8 cellular contexts compared by ENCODE assay signal in the genomic region with DNA sequence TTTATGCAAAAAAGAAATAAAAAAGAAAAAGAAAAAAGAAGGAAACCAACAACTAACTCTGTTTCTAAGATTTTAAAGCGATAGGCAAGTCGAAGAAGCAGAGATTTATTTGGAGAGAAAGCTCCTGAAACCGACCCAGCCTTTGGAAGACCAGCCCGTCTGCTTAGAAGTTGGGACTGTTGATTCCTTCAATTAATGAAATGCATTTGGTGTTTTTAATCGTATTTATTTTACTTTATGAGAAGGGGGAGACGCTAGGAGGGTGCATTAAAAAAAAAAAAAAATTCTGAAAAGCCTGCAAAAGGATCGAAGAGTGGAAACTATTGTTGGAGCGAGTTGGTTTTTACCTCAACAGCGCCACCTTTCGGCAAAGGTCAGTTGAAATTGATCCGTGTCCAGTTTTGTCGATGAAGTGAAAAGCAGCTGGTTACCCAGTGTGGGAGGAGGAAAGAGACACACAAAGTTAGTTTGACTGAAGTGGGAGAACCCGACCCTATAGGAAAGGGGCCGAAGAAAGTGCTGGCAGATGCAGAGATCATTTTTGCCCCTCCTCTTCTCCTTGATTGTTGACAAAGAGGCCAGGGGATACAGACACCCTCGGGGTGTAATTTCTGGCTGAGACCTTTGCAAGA. TPM values are rescaled to one million over a fixed set of nuclear protein-coding genes. Genes with fewer than 3 reads are reported as not detected.
DNase-seq lines count a peak whose midpoint lies in the region; ATAC-seq, FAIRE-seq and TF ChIP-seq lines count a peak whose summit lies in the region.

No MANE protein-coding gene starts in this region.

- no peaks in the 10 kb centered on the region for H3K36me3 Mint-ChIP-seq in activated naive CD8-positive, alpha-beta T cell treated with anti-CD3 and anti-CD28 coated beads, Interleukin-2, amount 10 ng/mL, durations not matched to agents 7 days and 5 days

- ATAC-seq in activated naive CD8-positive, alpha-beta T cell treated with anti-CD3 and anti-CD28 coated beads, Interleukin-2, amount 10 ng/mL, durations not matched to agents 7 days and 5 days (ENCODE audit: low read depth): peak; percentile 24
- ATAC-seq in pancreas: peak; percentile 45 to 63 (median 50)
- no peak for ATAC-seq in GM18873 (IDR thresholded peaks at IDR 0.05; ENCODE audit: low FRiP score, unreplicated experiment)

- H3K36me3 ChIP-seq in SK-N-MC (ENCODE audit: insufficient read depth, low read length) (no peaks in the 10 kb centered on the region), pancreas (no peaks in the 10 kb centered on the region), thyroid gland (peaks cover 0 to 3% of the 10 kb centered on the region in 2 donors)

- H3K27ac Mint-ChIP-seq in activated naive CD8-positive, alpha-beta T cell treated with anti-CD3 and anti-CD28 coated beads, Interleukin-2, amount 10 ng/mL, durations not matched to agents 7 days and 5 days: no peak overlapping the region

- H3K27me3 Mint-ChIP-seq in activated naive CD8-positive, alpha-beta T cell treated with anti-CD3 and anti-CD28 coated beads, Interleukin-2, amount 10 ng/mL, durations not matched to agents 7 days and 5 days: peaks cover 71% of the 10 kb centered on the region

- H3K4me3 ChIP-seq in SK-N-MC (peak overlapping the region; percentile 76), pancreas (peak overlapping the region; percentile 38 to 65 (median 44)), thyroid gland (replicated peaks in 1 of 3) (peak overlapping the region in 2 of 3 donors; percentile 41 to 71)

- H3K27ac ChIP-seq in SK-N-MC (no peak overlapping the region), pancreas (peak overlapping the region in 2 of 4 donors; percentile 84 to 86), thyroid gland (peak overlapping the region; percentile 89 to 99 (median 99))

- H3K9ac ChIP-seq in SK-N-MC (ENCODE audit: insufficient read length): no peak overlapping the region

- H3K27me3 ChIP-seq in pancreas: no peaks in the 10 kb centered on the region
- H3K27me3 ChIP-seq in thyroid gland: no peaks in the 10 kb centered on the region

- peak; percentile 81 for DNase-seq in DMS53 (lab: John Stamatoyannopoulos, UW)
- peak; percentile 37 for DNase-seq in SK-N-MC (ENCODE audit: low read depth, low spot score)
- DNase-seq in activated naive CD8-positive, alpha-beta T cell treated with anti-CD3 and anti-CD28 coated beads, Interleukin-2, amount 10 ng/mL, durations not matched to agents 7 days and 5 days: peak; percentile 62
- DNase-seq in cardiac septum (ENCODE audit: low spot score): peak; percentile 80
- DNase-seq in pancreas: peak; percentile 36 to 84 (median 74)
- peak; percentile 81 to 89 for DNase-seq in thyroid gland

- intact Hi-C loops in cardiac septum (cut with DNase I) (loop anchor here (2.0 to 5.0 kb wide), 3 partner anchors 480 to 1097 kb away; no protein-coding TSS in a partner anchor), pancreas (cut with DNase I) (no loop called here), thyroid gland (cut with DNase I) (loop anchor here (10.0 kb wide), 1 partner anchor 1097 kb away; no protein-coding TSS in a partner anchor)

- no peaks in the 10 kb centered on the region for H3K9me3 ChIP-seq in SK-N-MC (ENCODE audit: low read depth, low read length)
- H3K9me3 ChIP-seq in pancreas: no peaks in the 10 kb centered on the region
- H3K9me3 ChIP-seq in thyroid gland: no peaks in the 10 kb centered on the region

- H3K4me1 ChIP-seq in pancreas (peaks cover 0 to 3% (median 0%) of the 10 kb centered on the region in 3 donors), thyroid gland (peaks cover 0 to 7% of the 10 kb centered on the region in 2 donors)

- POLR2A ChIA-PET in activated naive CD8-positive, alpha-beta T cell treated with anti-CD3 and anti-CD28 coated beads, Interleukin-2, amount 10 ng/mL, durations not matched to agents 7 days and 5 days (lab: Charles Lee): no interaction called here

- FAIRE-seq in pancreas (lab: Jason Lieb, UNC): peak; percentile 96

- WGBS in pancreas, 2 donors: 2 to 3% methylated on average over 15 of the region's 15 CpGs
- WGBS in thyroid gland, 2 donors: 2% methylated on average over 15 of the region's 15 CpGs

- TF ChIP-seq CTCF in LNCAP (IDR thresholded peaks at IDR 0.05) (peak; percentile 70), pancreas (IDR thresholded peaks at IDR 0.05) (peak; percentile 46 to 79 (median 69)), thyroid gland (IDR thresholded peaks at IDR 0.05) (peak; percentile 36 to 85 (median 80))

- peaks cover 16% of the 10 kb centered on the region for H3K4me1 Mint-ChIP-seq in activated naive CD8-positive, alpha-beta T cell treated with anti-CD3 and anti-CD28 coated beads, Interleukin-2, amount 10 ng/mL, durations not matched to agents 7 days and 5 days

- H3K9me3 Mint-ChIP-seq in activated naive CD8-positive, alpha-beta T cell treated with anti-CD3 and anti-CD28 coated beads, Interleukin-2, amount 10 ng/mL, durations not matched to agents 7 days and 5 days: no peaks in the 10 kb centered on the region

- peak overlapping the region; percentile 86 for H3K4me3 Mint-ChIP-seq in activated naive CD8-positive, alpha-beta T cell treated with anti-CD3 and anti-CD28 coated beads, Interleukin-2, amount 10 ng/mL, durations not matched to agents 7 days and 5 days

- TF ChIP-seq POLR2A in thyroid gland (IDR thresholded peaks at IDR 0.05): peak in 1 of 2 donors; percentile 22

RNA-seq across cellular contexts. Expression of gene MAF, which starts 1.6 kb away (rescaled TPM):
- 1 to 10 TPM; 7.6 to 8.8 TPM for total RNA-seq in activated naive CD8-positive, alpha-beta T cell treated with anti-CD3 and anti-CD28 coated beads, Interleukin-2, amount 10 ng/mL, durations not matched to agents 7 days and 5 days
- total RNA-seq in cardiac septum: 8.9 TPM
- 10 to 100 TPM in 3 of 6 donors, 1 to 10 TPM in 3; 1.6 to 17.0 (median 6.7) TPM for total RNA-seq in pancreas
- polyA plus RNA-seq in pancreas: 1 to 10 TPM; 2.5 to 3.0 TPM
- 100 to 1,000 TPM in 1 of 4 donors, 10 to 100 TPM in 3; 59.7 to 158 (median 67.1) TPM for total RNA-seq in thyroid gland

Comparison
In these comparisons a context has a peak if more than half of its experiments do, and no peak if none do; other contexts are left out.
1. intact Hi-C loops: an anchor here in cardiac septum (2.0 to 5.0 kb wide) and thyroid gland (10.0 kb wide); none called in pancreas.